30 cellular contexts compared by ENCODE assay signal in genomic region chr4:124868495-124868894, GRCh38.
"Had no signal": no experiment of that assay in that cellular context is flagged by ENCODE, and none has a peak within 500 bp of the region (broad histone marks: within the 10 kb centered on the region; RNA-seq: fewer than 3 reads in every experiment).

No MANE protein-coding gene starts in this region.

- H3K9me3 Mint-ChIP-seq: activated CD4-positive, alpha-beta memory T cell treated with anti-CD3 and anti-CD28 coated beads for 36 hours; activated CD4-positive, alpha-beta T cell treated with anti-CD3 and anti-CD28 coated beads, Interleukin-2, amount 10 ng/mL, durations not matched to agents 24 days and 14 days; activated naive CD8-positive, alpha-beta T cell treated with anti-CD3 and anti-CD28 coated beads, Interleukin-2, amount 10 ng/mL, durations not matched to agents 7 days and 5 days; stimulated activated naive B cell treated with anti-CD40 and anti-IgM and Interleukin-4, amounts not matched to agents 10 μg/mL and 1 μg/mL and 100 μg/mL, for 72 hours; T-helper 1 cell treated with Interleukin-12 subunit alpha and Interleukin-12 subunit beta and Interleukin-4 antibody, amounts not matched to agents 30 μg/mL and 1 μg/mL, for 36 hours had no signal

- H3K36me3 Mint-ChIP-seq: activated CD4-positive, alpha-beta memory T cell treated with anti-CD3 and anti-CD28 coated beads for 36 hours; activated naive CD4-positive, alpha-beta T cell treated with anti-CD3 and anti-CD28 coated beads, Interleukin-2, amount 10 ng/mL, durations not matched to agents 7 days and 5 days; activated naive CD8-positive, alpha-beta T cell treated with anti-CD3 and anti-CD28 coated beads, Interleukin-2, amount 10 ng/mL, durations not matched to agents 7 days and 5 days; stimulated activated naive B cell treated with anti-CD40 and anti-IgM and Interleukin-4, amounts not matched to agents 10 μg/mL and 1 μg/mL and 100 μg/mL, for 72 hours had no signal

- H3K27me3 ChIP-seq: breast epithelium, heart right ventricle, sigmoid colon, stomach, suprapubic skin, tibial artery, upper lobe of right lung had no signal

- H3K4me3 ChIP-seq: breast epithelium, coronary artery, heart right ventricle, lower lobe of right lung, sigmoid colon, stomach, suprapubic skin, tibial artery, upper lobe of right lung had no signal

- H3K27ac Mint-ChIP-seq: activated CD4-positive, alpha-beta memory T cell treated with anti-CD3 and anti-CD28 coated beads for 36 hours; activated CD4-positive, alpha-beta T cell treated with anti-CD3 and anti-CD28 coated beads, Interleukin-2, amount 10 ng/mL, durations not matched to agents 24 days and 14 days; activated naive CD4-positive, alpha-beta T cell treated with anti-CD3 and anti-CD28 coated beads, Interleukin-2, amount 10 ng/mL, durations not matched to agents 7 days and 5 days; activated naive CD8-positive, alpha-beta T cell treated with anti-CD3 and anti-CD28 coated beads, Interleukin-2, amount 10 ng/mL, durations not matched to agents 7 days and 5 days; effector memory CD8-positive, alpha-beta T cell; nephron; progenitor cell of endocrine pancreas; stimulated activated naive B cell treated with anti-CD40 and anti-IgM and Interleukin-4, amounts not matched to agents 10 μg/mL and 1 μg/mL and 100 μg/mL, for 72 hours; T-helper 1 cell treated with Interleukin-12 subunit alpha and Interleukin-12 subunit beta and Interleukin-4 antibody, amounts not matched to agents 30 μg/mL and 1 μg/mL, for 36 hours had no signal

- DNase-seq: activated CD4-positive, alpha-beta memory T cell treated with anti-CD3 and anti-CD28 coated beads for 36 hours; activated CD4-positive, alpha-beta T cell treated with anti-CD3 and anti-CD28 coated beads, Interleukin-2, amount 10 ng/mL, durations not matched to agents 24 days and 14 days; activated CD4-positive, CD25-positive, alpha-beta regulatory T cell treated with anti-CD3 and anti-CD28 coated beads, Interleukin-2, amount 50 U/mL, for 72 hours; activated CD8-positive, alpha-beta memory T cell treated with anti-CD3 and anti-CD28 coated beads, Interleukin-2, amount 50 U/mL, for 4 hours; activated gamma-delta T cell; activated naive CD4-positive, alpha-beta T cell treated with anti-CD3 and anti-CD28 coated beads, Interleukin-2, amount 10 ng/mL, durations not matched to agents 7 days and 5 days; activated naive CD8-positive, alpha-beta T cell treated with anti-CD3 and anti-CD28 coated beads, Interleukin-2, amount 10 ng/mL, durations not matched to agents 7 days and 5 days; activated T-cell treated with anti-CD3 and anti-CD28 coated beads, Interleukin-2, amount 50 U/mL, for 1 hour; effector memory CD8-positive, alpha-beta T cell; foreskin melanocyte; heart right ventricle; lower lobe of right lung; mesendoderm; retina; sigmoid colon; small intestine; stimulated activated CD4-positive, alpha-beta T cell treated with anti-CD3 and anti-CD28 coated beads, Interleukin-15, amount 100 ng/mL, for 24 hours; stimulated activated CD4-positive, alpha-beta T cell treated with anti-CD3 and anti-CD28 coated beads, Interleukin-2, amount 100 ng/mL, for 24 hours; stimulated activated naive B cell treated with anti-CD40 and anti-IgM and Interleukin-4, amounts not matched to agents 10 μg/mL and 1 μg/mL and 100 μg/mL, for 72 hours; stomach; SW 1271; T-helper 9 cell; tibial artery; upper lobe of right lung had no signal

- H3K27me3 Mint-ChIP-seq: activated CD4-positive, alpha-beta memory T cell treated with anti-CD3 and anti-CD28 coated beads for 36 hours; activated CD4-positive, alpha-beta T cell treated with anti-CD3 and anti-CD28 coated beads, Interleukin-2, amount 10 ng/mL, durations not matched to agents 24 days and 14 days; activated naive CD4-positive, alpha-beta T cell treated with anti-CD3 and anti-CD28 coated beads, Interleukin-2, amount 10 ng/mL, durations not matched to agents 7 days and 5 days; activated naive CD8-positive, alpha-beta T cell treated with anti-CD3 and anti-CD28 coated beads, Interleukin-2, amount 10 ng/mL, durations not matched to agents 7 days and 5 days; effector memory CD8-positive, alpha-beta T cell; progenitor cell of endocrine pancreas; stimulated activated naive B cell treated with anti-CD40 and anti-IgM and Interleukin-4, amounts not matched to agents 10 μg/mL and 1 μg/mL and 100 μg/mL, for 72 hours had no signal

- H3K36me3 ChIP-seq: breast epithelium, heart right ventricle, lower lobe of right lung, sigmoid colon, stomach, suprapubic skin, tibial artery, upper lobe of right lung had no signal

- H3K27ac ChIP-seq: breast epithelium, coronary artery, heart right ventricle, lower lobe of right lung, sigmoid colon, stomach, suprapubic skin, upper lobe of right lung had no signal

- H3K4me1 ChIP-seq: breast epithelium, heart right ventricle, lower lobe of right lung, sigmoid colon, stomach, upper lobe of right lung had no signal

- H3K9me3 ChIP-seq: breast epithelium, heart right ventricle, lower lobe of right lung, sigmoid colon, stomach, suprapubic skin, tibial artery, upper lobe of right lung had no signal

- H3K4me1 Mint-ChIP-seq: activated CD4-positive, alpha-beta T cell treated with anti-CD3 and anti-CD28 coated beads, Interleukin-2, amount 10 ng/mL, durations not matched to agents 24 days and 14 days; activated naive CD4-positive, alpha-beta T cell treated with anti-CD3 and anti-CD28 coated beads, Interleukin-2, amount 10 ng/mL, durations not matched to agents 7 days and 5 days; activated naive CD8-positive, alpha-beta T cell treated with anti-CD3 and anti-CD28 coated beads, Interleukin-2, amount 10 ng/mL, durations not matched to agents 7 days and 5 days; stimulated activated naive B cell treated with anti-CD40 and anti-IgM and Interleukin-4, amounts not matched to agents 10 μg/mL and 1 μg/mL and 100 μg/mL, for 72 hours had no signal

- H3K4me3 Mint-ChIP-seq: activated CD4-positive, alpha-beta memory T cell treated with anti-CD3 and anti-CD28 coated beads for 36 hours; activated CD4-positive, alpha-beta T cell treated with anti-CD3 and anti-CD28 coated beads, Interleukin-2, amount 10 ng/mL, durations not matched to agents 24 days and 14 days; activated naive CD4-positive, alpha-beta T cell treated with anti-CD3 and anti-CD28 coated beads, Interleukin-2, amount 10 ng/mL, durations not matched to agents 7 days and 5 days; activated naive CD8-positive, alpha-beta T cell treated with anti-CD3 and anti-CD28 coated beads, Interleukin-2, amount 10 ng/mL, durations not matched to agents 7 days and 5 days; effector memory CD8-positive, alpha-beta T cell; nephron; stimulated activated naive B cell treated with anti-CD40 and anti-IgM and Interleukin-4, amounts not matched to agents 10 μg/mL and 1 μg/mL and 100 μg/mL, for 72 hours; T-helper 1 cell treated with Interleukin-12 subunit alpha and Interleukin-12 subunit beta and Interleukin-4 antibody, amounts not matched to agents 30 μg/mL and 1 μg/mL, for 36 hours had no signal
